Comparison of ENCODE assay signal across 14 cellular contexts in the genomic region with DNA sequence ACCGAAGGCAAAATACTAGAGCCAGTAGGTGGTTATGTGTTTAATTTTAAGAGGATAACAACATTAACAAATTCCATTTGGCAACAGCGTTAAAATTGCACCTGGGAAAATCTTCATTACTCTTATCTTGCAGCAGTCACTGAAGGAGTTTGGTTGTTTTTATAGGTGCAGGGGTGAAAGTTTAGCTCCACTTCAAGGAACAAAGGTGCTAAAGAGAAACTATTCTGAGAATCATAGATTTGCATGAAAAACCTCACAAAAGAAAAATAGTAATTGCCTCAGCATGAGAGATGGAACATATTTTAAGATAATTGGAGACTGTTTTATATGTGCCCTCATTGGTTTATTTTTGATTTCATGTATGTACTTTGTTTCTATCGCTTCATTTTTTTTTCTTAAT.
A peak's percentile ranks its signal among the peaks of the same experiment; 100 is the strongest.
DNase-seq lines count a peak whose midpoint lies in the region; ATAC-seq and TF ChIP-seq lines count a peak whose summit lies in the region.
"Had no signal": no experiment of that assay in that cellular context is flagged by ENCODE, and none has a peak within 500 bp of the region (broad histone marks: within the 10 kb centered on the region; RNA-seq: fewer than 3 reads in every experiment).

No MANE protein-coding gene starts in this region.

- DNase-seq in GM12865 (ENCODE audit: low read depth) (peak; percentile 26), SJCRH30 (no peak), colonic mucosa (no peak)
- no peak for DNase-seq in activated naive CD4-positive, alpha-beta T cell treated with Interleukin-2 at 50 U/mL for 16 hours
- DNase-seq in activated CD4-positive, alpha-beta memory T cell treated with anti-CD3 and anti-CD28 coated beads, Interleukin-2, amount 10 ng/mL, durations not matched to agents 7 days and 5 days, result no peak
- DNase-seq: dermis blood vessel endothelial cell, H9, KBM-7, right cardiac atrium, WERI-Rb-1 had no signal

- H3K36me3 ChIP-seq in HUES6 (ENCODE audit: control insufficient read depth, insufficient read depth, low read length), result peaks cover 9% of the 10 kb centered on the region
- no peaks in the 10 kb centered on the region; the same call in none of the 2 replicates for H3K36me3 ChIP-seq in SJCRH30
- no peaks in the 10 kb centered on the region for H3K36me3 ChIP-seq in colonic mucosa
- H3K36me3 ChIP-seq: WERI-Rb-1 had no signal

- H3K4me3 Mint-ChIP-seq in activated CD4-positive, alpha-beta memory T cell treated with anti-CD3 and anti-CD28 coated beads, Interleukin-2, amount 10 ng/mL, durations not matched to agents 7 days and 5 days, result no peak overlapping the region
- H3K4me3 Mint-ChIP-seq: H9, mesothelial cell of epicardium had no signal

- no peaks in the 10 kb centered on the region for H3K27me3 Mint-ChIP-seq in activated CD4-positive, alpha-beta memory T cell treated with anti-CD3 and anti-CD28 coated beads, Interleukin-2, amount 10 ng/mL, durations not matched to agents 7 days and 5 days

- no peaks in the 10 kb centered on the region for H3K9me3 Mint-ChIP-seq in activated CD4-positive, alpha-beta memory T cell treated with anti-CD3 and anti-CD28 coated beads, Interleukin-2, amount 10 ng/mL, durations not matched to agents 7 days and 5 days
- H3K9me3 Mint-ChIP-seq: H9 had no signal

- no peaks in the 10 kb centered on the region for H3K27me3 ChIP-seq in HUES6 (ENCODE audit: control insufficient read depth, insufficient read depth, low read length)
- H3K27me3 ChIP-seq in SJCRH30, result no peaks in the 10 kb centered on the region
- H3K27me3 ChIP-seq in colonic mucosa, result no peaks in the 10 kb centered on the region

- H3K9me3 ChIP-seq in HUES6 (ENCODE audit: control insufficient read depth, insufficient read depth, low read depth, low read length), result no peaks in the 10 kb centered on the region
- no peaks in the 10 kb centered on the region for H3K9me3 ChIP-seq in SJCRH30 (replicated peaks)
- no peaks in the 10 kb centered on the region for H3K9me3 ChIP-seq in colonic mucosa

- H3K9ac ChIP-seq in HUES6 (ENCODE audit: low read length) (no peak overlapping the region), colonic mucosa (ENCODE audit: low read depth in 2 of 2, low read length in 2 of 2) (no peak overlapping the region)

- H3K27ac ChIP-seq in HUES6 (ENCODE audit: low read depth, low read length) (0 out of 2 replicates have a peak overlapping the region, but pooled peaks have one; percentile 23), SJCRH30 (no peak overlapping the region), colonic mucosa (no peak overlapping the region)
- H3K27ac ChIP-seq: WERI-Rb-1 had no signal

- ATAC-seq in GM19043 (IDR thresholded peaks at IDR 0.05; ENCODE audit: low read depth, unreplicated experiment) (peak; percentile 44), HG02759 (IDR thresholded peaks at IDR 0.05; ENCODE audit: unreplicated experiment) (peak; percentile 57)
- ATAC-seq: right cardiac atrium had no signal

- no peak for TF ChIP-seq CTCF in GM12865 (IDR thresholded peaks at IDR 0.05; ENCODE audit: insufficient read depth, low read depth, low read length, missing control alignments)
- TF ChIP-seq CTCF in colonic mucosa (IDR thresholded peaks at IDR 0.05), result no peak

- POLR2A ChIA-PET in activated CD4-positive, alpha-beta memory T cell treated with anti-CD3 and anti-CD28 coated beads, Interleukin-2, amount 10 ng/mL, durations not matched to agents 7 days and 5 days (lab: Charles Lee), result no interaction called here

- peaks cover 49% of the 10 kb centered on the region for H3K36me3 Mint-ChIP-seq in activated CD4-positive, alpha-beta memory T cell treated with anti-CD3 and anti-CD28 coated beads, Interleukin-2, amount 10 ng/mL, durations not matched to agents 7 days and 5 days (ENCODE audit: low read depth)

- H3K4me3 ChIP-seq in GM12865 (ENCODE audit: low read depth, low read length) (no peak overlapping the region), HUES6 (ENCODE audit: low read depth, low read length) (no peak overlapping the region), SJCRH30 (no peak overlapping the region), colonic mucosa (no peak overlapping the region)

- no peak overlapping the region for H3K27ac Mint-ChIP-seq in activated CD4-positive, alpha-beta memory T cell treated with anti-CD3 and anti-CD28 coated beads, Interleukin-2, amount 10 ng/mL, durations not matched to agents 7 days and 5 days

- peaks cover 12% of the 10 kb centered on the region for H3K4me1 Mint-ChIP-seq in activated CD4-positive, alpha-beta memory T cell treated with anti-CD3 and anti-CD28 coated beads, Interleukin-2, amount 10 ng/mL, durations not matched to agents 7 days and 5 days

- H3K4me1 ChIP-seq in HUES6 (ENCODE audit: control insufficient read depth, insufficient read depth, low read length), result peaks cover 25% of the 10 kb centered on the region
- H3K4me1 ChIP-seq in SJCRH30, result 0 out of 2 replicates have a peak, but pooled peaks cover 2% of the 10 kb centered on the region
- no peaks in the 10 kb centered on the region for H3K4me1 ChIP-seq in colonic mucosa

- intact Hi-C loops in colonic mucosa (cut with DNase I), result no loop called here

- CTCF ChIA-PET in activated CD4-positive, alpha-beta memory T cell treated with anti-CD3 and anti-CD28 coated beads, Interleukin-2, amount 10 ng/mL, durations not matched to agents 7 days and 5 days (lab: Charles Lee), result no interaction called here
